ENCODE assay signal across 11 cellular contexts in the genomic region with DNA sequence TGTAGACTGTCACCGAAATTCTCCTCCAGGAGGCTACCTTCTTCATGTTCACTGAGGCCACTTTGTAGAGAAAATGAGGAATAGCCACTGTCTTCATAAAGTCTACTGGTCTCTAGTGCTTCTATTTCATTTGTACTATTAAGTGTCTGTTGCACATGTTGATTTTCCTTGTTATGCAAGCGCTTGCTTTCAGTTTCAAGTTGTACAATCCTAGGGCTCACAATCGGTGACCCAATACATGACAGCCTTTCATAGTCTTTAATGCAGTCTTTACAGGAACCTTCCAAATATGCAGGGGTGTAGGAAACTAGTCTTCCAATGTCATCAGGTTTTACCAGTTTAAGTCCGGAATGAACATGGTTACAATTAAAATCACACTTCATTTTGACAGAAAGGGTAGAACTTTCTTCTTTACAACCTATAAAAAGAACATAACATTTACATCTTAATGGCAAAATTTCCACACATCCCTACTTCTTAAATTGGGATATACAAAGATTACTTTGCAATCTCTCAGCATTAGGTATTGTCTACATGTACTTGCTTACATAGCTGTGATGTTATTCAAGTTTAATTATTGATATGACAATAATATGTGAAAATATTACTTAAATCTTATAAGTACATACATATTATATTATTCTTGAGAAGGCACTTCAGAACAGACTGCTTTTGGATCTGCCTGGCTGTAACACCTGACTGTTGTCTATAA. TPM values are rescaled to one million over a fixed set of nuclear protein-coding genes. Genes with fewer than 3 reads are reported as not detected.
DNase-seq lines count a peak whose midpoint lies in the region; ATAC-seq and TF ChIP-seq lines count a peak whose summit lies in the region.
"Had no signal": no experiment of that assay in that cellular context is flagged by ENCODE, and none has a peak within 500 bp of the region (broad histone marks: within the 10 kb centered on the region; RNA-seq: fewer than 3 reads in every experiment).

No MANE protein-coding gene starts in this region.

- H3K4me1 ChIP-seq in KMS-11 (ENCODE audit: low read depth, poor library complexity, severe bottlenecking), result peaks cover 62% of the 10 kb centered on the region
- peaks cover 6% of the 10 kb centered on the region for H3K4me1 ChIP-seq in upper lobe of right lung

- intact Hi-C loops in Right ventricle myocardium inferior (cut with DNase I), result no loop called here
- intact Hi-C loops in Right ventricle myocardium superior (cut with DNase I), result no loop called here
- intact Hi-C loops in upper lobe of right lung (cut with DNase I), result no loop called here

- H3K27me3 ChIP-seq in KMS-11 (ENCODE audit: insufficient read depth, low read depth) (no peaks in the 10 kb centered on the region), upper lobe of right lung (no peaks in the 10 kb centered on the region)

- no peak overlapping the region for H3K27ac ChIP-seq in KMS-11
- H3K27ac ChIP-seq in upper lobe of right lung, result no peak overlapping the region

- DNase-seq in Right ventricle myocardium inferior (ENCODE audit: missing footprints), result no peak
- no peak for DNase-seq in Right ventricle myocardium superior
- DNase-seq in endothelial cell (ENCODE audit: low spot score), result no peak
- DNase-seq in upper lobe of right lung, result no peak
- no peak for DNase-seq in RKO (ENCODE audit: low spot score)
- no peak for DNase-seq in anterior cingulate cortex (lab: John Stamatoyannopoulos, UW)
- DNase-seq in AG08395 (ENCODE audit: low spot score), result no peak
- DNase-seq: aorta, foreskin melanocyte, occipital lobe had no signal

- H3K36me3 ChIP-seq in KMS-11 (ENCODE audit: insufficient read depth), result peaks cover 58% of the 10 kb centered on the region; the same call in 1 of the 2 replicates
- peaks cover 27% of the 10 kb centered on the region for H3K36me3 ChIP-seq in upper lobe of right lung

- peaks cover 63% of the 10 kb centered on the region for H4K20me1 ChIP-seq in KMS-11 (ENCODE audit: insufficient read depth)

- H3K79me2 ChIP-seq in KMS-11 (ENCODE audit: insufficient read depth, low read depth), result peaks cover 80% of the 10 kb centered on the region

- H3K4me3 ChIP-seq in KMS-11 (IDR thresholded peaks at IDR 0.05; ENCODE audit: insufficient read depth, low read depth, low read length), result no peak overlapping the region
- no peak overlapping the region for H3K4me3 ChIP-seq in upper lobe of right lung

- H3K4me2 ChIP-seq in KMS-11, result peak overlapping the region; percentile 40

- H3K27me3 Mint-ChIP-seq in endothelial cell (ENCODE audit: unreplicated experiment), result peaks cover under 1% of the 10 kb centered on the region

- H3K4me1 Mint-ChIP-seq in endothelial cell (ENCODE audit: unreplicated experiment), result peaks cover 9% of the 10 kb centered on the region

- TF ChIP-seq CTCF in KMS-11 (conservative IDR thresholded peaks at IDR 0.05; ENCODE audit: low read depth, low read length) (no peak), endothelial cell (IDR thresholded peaks at IDR 0.05; ENCODE audit: unreplicated experiment) (no peak), upper lobe of right lung (IDR thresholded peaks at IDR 0.05) (no peak)

- H3K9me3 ChIP-seq in upper lobe of right lung, result no peaks in the 10 kb centered on the region

- ATAC-seq in Right ventricle myocardium inferior, result peak; percentile 54
- ATAC-seq in Right ventricle myocardium superior (ENCODE audit: poor library complexity), result no peak
- ATAC-seq in upper lobe of right lung, result peak; percentile 92

- H3K4me3 Mint-ChIP-seq in endothelial cell (ENCODE audit: unreplicated experiment), result peak overlapping the region; percentile 35

- H3K36me3 Mint-ChIP-seq in endothelial cell (ENCODE audit: low read depth, unreplicated experiment), result peaks cover 8% of the 10 kb centered on the region

- H3K9me3 Mint-ChIP-seq in endothelial cell (ENCODE audit: unreplicated experiment), result no peaks in the 10 kb centered on the region

- no peak overlapping the region for H3K27ac Mint-ChIP-seq in endothelial cell (ENCODE audit: unreplicated experiment)

- H2AFZ ChIP-seq in KMS-11 (ENCODE audit: low read depth), result no peak overlapping the region

- no peak overlapping the region for H3K9ac ChIP-seq in KMS-11

RNA-seq across cellular contexts. Expression of gene FBXO5, which starts 7.5 kb away (rescaled TPM):
- total RNA-seq in Right ventricle myocardium inferior (2.4 TPM), Right ventricle myocardium superior (1.9 TPM), endothelial cell (ENCODE audit: unreplicated experiment) (9.4 TPM), upper lobe of right lung (4.9 TPM)

RNA-seq across cellular contexts. Expression of gene MTRF1L, which starts 27.1 kb away (rescaled TPM):
- 30.8 TPM for total RNA-seq in Right ventricle myocardium inferior
- total RNA-seq in Right ventricle myocardium superior, result 28.2 TPM
- 42.2 TPM for total RNA-seq in endothelial cell (ENCODE audit: unreplicated experiment)
- 17.9 TPM for total RNA-seq in upper lobe of right lung
